In the genomic region with DNA sequence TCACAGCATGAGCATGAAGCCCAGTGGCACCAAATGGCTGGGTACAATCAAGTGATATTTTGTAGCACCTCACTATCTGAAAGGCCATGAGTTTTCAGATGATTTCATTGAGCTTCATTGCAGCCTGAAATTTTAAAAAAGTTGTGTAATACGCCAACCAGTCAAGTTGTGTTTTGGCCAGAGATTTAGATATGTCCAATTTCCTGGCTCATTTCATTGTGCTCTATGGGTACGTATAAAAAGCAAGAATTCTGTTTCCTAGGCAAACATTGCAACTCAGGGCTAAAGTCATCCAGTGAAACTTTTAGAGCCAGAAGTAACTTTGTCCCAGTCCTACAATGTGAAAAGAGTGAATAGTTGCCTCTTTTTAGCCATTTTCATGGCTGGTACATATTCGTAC, we compare ENCODE assay signal across 8 cellular contexts.
"Had no signal": no experiment of that assay in that cellular context is flagged by ENCODE, and none has a peak within 500 bp of the region (broad histone marks: within the 10 kb centered on the region; RNA-seq: fewer than 3 reads in every experiment).

No MANE protein-coding gene starts in this region.

- H3K4me3 ChIP-seq: GM23248, HAP-1 had no signal

- H3K9me3 ChIP-seq: HAP-1 had no signal

- ATAC-seq: HCT116, HepG2 had no signal

- H3K36me3 ChIP-seq: HAP-1 had no signal

- H2AFZ ChIP-seq: GM23248 had no signal

- H3K27ac ChIP-seq: GM23248, HL-60 had no signal

- DNase-seq: GM23248, GOT3, H7, HFFc6 had no signal

- H3K9ac ChIP-seq: GM23248 had no signal

- H3K4me1 ChIP-seq: HAP-1 had no signal
